1 cellular context compared by ENCODE assay signal in the genomic region with DNA sequence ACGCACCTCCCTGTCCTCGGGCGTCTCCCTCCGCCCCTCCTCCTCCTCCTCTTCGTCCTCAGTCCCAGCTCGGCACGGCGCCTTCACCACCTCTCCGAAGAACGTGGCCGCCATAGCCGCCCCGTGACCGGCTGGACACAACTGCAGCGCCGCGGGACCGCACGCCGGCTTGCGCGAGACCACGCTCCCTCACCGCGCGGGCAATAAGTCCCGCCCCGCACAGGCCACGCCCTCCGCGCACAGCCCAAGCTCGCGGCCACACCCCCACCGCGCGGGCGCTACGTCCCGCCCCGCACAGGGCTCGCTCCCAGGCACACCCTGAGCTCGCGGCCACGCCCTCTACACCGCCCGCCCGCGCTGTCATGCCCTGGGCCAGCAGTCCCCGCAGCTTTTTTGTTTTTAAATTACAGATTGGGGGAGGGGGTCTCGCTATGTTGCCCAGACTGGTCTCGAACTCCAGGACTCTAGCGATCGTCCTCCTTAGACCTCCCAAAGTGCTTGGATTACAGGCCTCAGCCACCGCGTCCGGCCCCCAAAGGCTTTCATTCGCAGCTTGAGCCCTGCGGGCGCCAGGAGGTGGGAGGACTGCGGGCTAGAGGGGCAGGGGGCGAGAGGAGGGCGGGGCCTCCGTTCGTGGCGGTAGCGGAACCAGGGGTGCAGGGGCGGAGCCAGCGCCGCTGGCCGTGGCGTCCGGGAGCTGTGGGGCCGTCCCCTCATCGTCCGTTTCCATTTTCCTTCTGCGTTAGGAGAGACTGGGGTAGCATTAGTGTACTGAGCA.
A peak's percentile ranks its signal among the peaks of the same experiment; 100 is the strongest.
TF ChIP-seq lines count a peak whose summit lies in the region.

A gene with protein sequence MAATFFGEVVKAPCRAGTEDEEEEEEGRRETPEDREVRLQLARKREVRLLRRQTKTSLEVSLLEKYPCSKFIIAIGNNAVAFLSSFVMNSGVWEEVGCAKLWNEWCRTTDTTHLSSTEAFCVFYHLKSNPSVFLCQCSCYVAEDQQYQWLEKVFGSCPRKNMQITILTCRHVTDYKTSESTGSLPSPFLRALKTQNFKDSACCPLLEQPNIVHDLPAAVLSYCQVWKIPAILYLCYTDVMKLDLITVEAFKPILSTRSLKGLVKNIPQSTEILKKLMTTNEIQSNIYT (minus strand): TSS at position 180 of the 778 bp plus-strand sequence. CDS start 66 bp downstream, at position 114.

TF ChIP-seq in K562, 482 proteins besides CTCF, POLR2A, EP300 and RAD21 (continued from another document and continues in another):
- TF ChIP-seq, protein P1, sequence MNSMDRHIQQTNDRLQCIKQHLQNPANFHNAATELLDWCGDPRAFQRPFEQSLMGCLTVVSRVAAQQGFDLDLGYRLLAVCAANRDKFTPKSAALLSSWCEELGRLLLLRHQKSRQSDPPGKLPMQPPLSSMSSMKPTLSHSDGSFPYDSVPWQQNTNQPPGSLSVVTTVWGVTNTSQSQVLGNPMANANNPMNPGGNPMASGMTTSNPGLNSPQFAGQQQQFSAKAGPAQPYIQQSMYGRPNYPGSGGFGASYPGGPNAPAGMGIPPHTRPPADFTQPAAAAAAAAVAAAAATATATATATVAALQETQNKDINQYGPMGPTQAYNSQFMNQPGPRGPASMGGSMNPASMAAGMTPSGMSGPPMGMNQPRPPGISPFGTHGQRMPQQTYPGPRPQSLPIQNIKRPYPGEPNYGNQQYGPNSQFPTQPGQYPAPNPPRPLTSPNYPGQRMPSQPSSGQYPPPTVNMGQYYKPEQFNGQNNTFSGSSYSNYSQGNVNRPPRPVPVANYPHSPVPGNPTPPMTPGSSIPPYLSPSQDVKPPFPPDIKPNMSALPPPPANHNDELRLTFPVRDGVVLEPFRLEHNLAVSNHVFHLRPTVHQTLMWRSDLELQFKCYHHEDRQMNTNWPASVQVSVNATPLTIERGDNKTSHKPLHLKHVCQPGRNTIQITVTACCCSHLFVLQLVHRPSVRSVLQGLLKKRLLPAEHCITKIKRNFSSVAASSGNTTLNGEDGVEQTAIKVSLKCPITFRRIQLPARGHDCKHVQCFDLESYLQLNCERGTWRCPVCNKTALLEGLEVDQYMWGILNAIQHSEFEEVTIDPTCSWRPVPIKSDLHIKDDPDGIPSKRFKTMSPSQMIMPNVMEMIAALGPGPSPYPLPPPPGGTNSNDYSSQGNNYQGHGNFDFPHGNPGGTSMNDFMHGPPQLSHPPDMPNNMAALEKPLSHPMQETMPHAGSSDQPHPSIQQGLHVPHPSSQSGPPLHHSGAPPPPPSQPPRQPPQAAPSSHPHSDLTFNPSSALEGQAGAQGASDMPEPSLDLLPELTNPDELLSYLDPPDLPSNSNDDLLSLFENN (IDR thresholded peaks at IDR 0.05; ENCODE audit: low read depth in 2 of 2, low read length in 2 of 2): peak in 1 of 2 experiments; percentile 36; a peak in 1 of 4 replicates
- TF ChIP-seq TAL1 (IDR thresholded peaks at IDR 0.05) (0 out of 2 replicates have a peak, but pooled peaks have one; percentile 3), POLR2H (tag; IDR thresholded peaks at IDR 0.05; ENCODE audit: low read depth) (peak; percentile 92), CHD2 (IDR thresholded peaks at IDR 0.05; ENCODE audit: low read depth, low read length) (peak; percentile 89), LCOR (CRISPR knock-in tag; IDR thresholded peaks at IDR 0.05) (peak; percentile 42; the same call in 1 of the 2 replicates), LEF1 (IDR thresholded peaks at IDR 0.05) (peak; percentile 65; the same call in 1 of the 2 replicates), ZNF24 (IDR thresholded peaks at IDR 0.05) (no peak; the same call in 1 of the 2 replicates), PML (IDR thresholded peaks at IDR 0.05; ENCODE audit: low read length) (peak; percentile 77), HDAC8 (tag; IDR thresholded peaks at IDR 0.05) (0 out of 2 replicates have a peak, but pooled peaks have one; percentile 17)
- TF ChIP-seq, protein P2, sequence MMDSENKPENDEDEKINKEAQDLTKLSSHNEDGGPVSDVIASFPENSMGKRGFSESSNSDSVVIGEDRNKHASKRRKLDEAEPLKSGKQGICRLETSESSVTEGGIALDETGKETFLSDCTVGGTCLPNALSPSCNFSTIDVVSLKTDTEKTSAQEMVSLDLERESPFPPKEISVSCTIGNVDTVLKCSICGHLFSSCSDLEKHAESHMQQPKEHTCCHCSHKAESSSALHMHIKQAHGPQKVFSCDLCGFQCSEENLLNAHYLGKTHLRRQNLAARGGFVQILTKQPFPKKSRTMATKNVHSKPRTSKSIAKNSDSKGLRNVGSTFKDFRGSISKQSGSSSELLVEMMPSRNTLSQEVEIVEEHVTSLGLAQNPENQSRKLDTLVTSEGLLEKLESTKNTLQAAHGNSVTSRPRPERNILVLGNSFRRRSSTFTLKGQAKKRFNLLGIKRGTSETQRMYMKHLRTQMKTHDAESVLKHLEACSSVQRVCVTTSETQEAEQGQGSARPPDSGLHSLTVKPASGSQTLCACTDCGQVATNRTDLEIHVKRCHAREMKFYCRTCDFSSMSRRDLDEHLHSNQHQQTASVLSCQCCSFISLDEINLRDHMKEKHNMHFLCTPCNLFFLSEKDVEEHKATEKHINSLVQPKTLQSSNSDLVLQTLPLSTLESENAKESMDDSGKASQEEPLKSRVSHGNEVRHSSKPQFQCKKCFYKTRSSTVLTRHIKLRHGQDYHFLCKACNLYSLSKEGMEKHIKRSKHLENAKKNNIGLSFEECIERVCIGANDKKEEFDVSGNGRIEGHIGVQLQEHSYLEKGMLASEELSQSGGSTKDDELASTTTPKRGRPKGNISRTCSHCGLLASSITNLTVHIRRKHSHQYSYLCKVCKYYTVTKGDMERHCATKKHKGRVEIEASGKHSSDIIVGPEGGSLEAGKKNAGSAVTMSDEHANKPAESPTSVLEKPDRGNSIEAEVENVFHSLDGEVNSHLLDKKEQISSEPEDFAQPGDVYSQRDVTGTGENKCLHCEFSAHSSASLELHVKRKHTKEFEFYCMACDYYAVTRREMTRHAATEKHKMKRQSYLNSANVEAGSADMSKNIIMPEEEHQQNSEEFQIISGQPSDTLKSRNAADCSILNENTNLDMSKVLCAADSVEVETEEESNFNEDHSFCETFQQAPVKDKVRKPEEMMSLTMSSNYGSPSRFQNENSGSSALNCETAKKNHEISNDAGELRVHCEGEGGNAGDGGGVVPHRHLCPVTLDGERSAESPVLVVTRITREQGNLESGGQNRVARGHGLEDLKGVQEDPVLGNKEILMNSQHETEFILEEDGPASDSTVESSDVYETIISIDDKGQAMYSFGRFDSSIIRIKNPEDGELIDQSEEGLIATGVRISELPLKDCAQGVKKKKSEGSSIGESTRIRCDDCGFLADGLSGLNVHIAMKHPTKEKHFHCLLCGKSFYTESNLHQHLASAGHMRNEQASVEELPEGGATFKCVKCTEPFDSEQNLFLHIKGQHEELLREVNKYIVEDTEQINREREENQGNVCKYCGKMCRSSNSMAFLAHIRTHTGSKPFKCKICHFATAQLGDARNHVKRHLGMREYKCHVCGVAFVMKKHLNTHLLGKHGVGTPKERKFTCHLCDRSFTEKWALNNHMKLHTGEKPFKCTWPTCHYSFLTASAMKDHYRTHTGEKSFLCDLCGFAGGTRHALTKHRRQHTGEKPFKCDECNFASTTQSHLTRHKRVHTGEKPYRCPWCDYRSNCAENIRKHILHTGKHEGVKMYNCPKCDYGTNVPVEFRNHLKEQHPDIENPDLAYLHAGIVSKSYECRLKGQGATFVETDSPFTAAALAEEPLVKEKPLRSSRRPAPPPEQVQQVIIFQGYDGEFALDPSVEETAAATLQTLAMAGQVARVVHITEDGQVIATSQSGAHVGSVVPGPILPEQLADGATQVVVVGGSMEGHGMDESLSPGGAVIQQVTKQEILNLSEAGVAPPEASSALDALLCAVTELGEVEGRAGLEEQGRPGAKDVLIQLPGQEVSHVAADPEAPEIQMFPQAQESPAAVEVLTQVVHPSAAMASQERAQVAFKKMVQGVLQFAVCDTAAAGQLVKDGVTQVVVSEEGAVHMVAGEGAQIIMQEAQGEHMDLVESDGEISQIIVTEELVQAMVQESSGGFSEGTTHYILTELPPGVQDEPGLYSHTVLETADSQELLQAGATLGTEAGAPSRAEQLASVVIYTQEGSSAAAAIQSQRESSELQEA (IDR thresholded peaks at IDR 0.05; ENCODE audit: low read depth): peak; percentile 84
- TF ChIP-seq, protein P3, sequence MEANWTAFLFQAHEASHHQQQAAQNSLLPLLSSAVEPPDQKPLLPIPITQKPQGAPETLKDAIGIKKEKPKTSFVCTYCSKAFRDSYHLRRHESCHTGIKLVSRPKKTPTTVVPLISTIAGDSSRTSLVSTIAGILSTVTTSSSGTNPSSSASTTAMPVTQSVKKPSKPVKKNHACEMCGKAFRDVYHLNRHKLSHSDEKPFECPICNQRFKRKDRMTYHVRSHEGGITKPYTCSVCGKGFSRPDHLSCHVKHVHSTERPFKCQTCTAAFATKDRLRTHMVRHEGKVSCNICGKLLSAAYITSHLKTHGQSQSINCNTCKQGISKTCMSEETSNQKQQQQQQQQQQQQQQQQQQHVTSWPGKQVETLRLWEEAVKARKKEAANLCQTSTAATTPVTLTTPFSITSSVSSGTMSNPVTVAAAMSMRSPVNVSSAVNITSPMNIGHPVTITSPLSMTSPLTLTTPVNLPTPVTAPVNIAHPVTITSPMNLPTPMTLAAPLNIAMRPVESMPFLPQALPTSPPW (CRISPR knock-in tag; IDR thresholded peaks at IDR 0.05): peak; percentile 93
- TF ChIP-seq, protein P4, sequence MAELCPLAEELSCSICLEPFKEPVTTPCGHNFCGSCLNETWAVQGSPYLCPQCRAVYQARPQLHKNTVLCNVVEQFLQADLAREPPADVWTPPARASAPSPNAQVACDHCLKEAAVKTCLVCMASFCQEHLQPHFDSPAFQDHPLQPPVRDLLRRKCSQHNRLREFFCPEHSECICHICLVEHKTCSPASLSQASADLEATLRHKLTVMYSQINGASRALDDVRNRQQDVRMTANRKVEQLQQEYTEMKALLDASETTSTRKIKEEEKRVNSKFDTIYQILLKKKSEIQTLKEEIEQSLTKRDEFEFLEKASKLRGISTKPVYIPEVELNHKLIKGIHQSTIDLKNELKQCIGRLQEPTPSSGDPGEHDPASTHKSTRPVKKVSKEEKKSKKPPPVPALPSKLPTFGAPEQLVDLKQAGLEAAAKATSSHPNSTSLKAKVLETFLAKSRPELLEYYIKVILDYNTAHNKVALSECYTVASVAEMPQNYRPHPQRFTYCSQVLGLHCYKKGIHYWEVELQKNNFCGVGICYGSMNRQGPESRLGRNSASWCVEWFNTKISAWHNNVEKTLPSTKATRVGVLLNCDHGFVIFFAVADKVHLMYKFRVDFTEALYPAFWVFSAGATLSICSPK (IDR thresholded peaks at IDR 0.05; ENCODE audit: borderline replicate concordance): no peak
- TF ChIP-seq, protein P5, sequence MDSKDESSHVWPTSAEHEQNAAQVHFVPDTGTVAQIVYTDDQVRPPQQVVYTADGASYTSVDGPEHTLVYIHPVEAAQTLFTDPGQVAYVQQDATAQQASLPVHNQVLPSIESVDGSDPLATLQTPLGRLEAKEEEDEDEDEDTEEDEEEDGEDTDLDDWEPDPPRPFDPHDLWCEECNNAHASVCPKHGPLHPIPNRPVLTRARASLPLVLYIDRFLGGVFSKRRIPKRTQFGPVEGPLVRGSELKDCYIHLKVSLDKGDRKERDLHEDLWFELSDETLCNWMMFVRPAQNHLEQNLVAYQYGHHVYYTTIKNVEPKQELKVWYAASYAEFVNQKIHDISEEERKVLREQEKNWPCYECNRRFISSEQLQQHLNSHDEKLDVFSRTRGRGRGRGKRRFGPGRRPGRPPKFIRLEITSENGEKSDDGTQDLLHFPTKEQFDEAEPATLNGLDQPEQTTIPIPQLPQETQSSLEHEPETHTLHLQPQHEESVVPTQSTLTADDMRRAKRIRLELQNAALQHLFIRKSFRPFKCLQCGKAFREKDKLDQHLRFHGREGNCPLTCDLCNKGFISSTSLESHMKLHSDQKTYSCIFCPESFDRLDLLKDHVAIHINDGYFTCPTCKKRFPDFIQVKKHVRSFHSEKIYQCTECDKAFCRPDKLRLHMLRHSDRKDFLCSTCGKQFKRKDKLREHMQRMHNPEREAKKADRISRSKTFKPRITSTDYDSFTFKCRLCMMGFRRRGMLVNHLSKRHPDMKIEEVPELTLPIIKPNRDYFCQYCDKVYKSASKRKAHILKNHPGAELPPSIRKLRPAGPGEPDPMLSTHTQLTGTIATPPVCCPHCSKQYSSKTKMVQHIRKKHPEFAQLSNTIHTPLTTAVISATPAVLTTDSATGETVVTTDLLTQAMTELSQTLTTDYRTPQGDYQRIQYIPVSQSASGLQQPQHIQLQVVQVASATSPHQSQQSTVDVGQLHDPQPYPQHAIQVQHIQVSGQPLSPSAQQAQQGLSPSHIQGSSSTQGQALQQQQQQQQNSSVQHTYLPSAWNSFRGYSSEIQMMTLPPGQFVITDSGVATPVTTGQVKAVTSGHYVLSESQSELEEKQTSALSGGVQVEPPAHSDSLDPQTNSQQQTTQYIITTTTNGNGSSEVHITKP (IDR thresholded peaks at IDR 0.05; ENCODE audit: partially characterized antibody): peak; percentile 10
- TF ChIP-seq, protein P6, sequence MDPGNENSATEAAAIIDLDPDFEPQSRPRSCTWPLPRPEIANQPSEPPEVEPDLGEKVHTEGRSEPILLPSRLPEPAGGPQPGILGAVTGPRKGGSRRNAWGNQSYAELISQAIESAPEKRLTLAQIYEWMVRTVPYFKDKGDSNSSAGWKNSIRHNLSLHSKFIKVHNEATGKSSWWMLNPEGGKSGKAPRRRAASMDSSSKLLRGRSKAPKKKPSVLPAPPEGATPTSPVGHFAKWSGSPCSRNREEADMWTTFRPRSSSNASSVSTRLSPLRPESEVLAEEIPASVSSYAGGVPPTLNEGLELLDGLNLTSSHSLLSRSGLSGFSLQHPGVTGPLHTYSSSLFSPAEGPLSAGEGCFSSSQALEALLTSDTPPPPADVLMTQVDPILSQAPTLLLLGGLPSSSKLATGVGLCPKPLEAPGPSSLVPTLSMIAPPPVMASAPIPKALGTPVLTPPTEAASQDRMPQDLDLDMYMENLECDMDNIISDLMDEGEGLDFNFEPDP (CRISPR knock-in tag; IDR thresholded peaks at IDR 0.05): no peak
